1 cellular context compared by ENCODE assay signal in genomic region chr6:160106010-160106409, GRCh38.
TF ChIP-seq lines count a peak whose summit lies in the region.

No MANE protein-coding gene starts in this region.

TF ChIP-seq in K562, 482 proteins besides CTCF, POLR2A, EP300 and RAD21 (continued from another document):
- TF ChIP-seq RERE (CRISPR knock-in tag; IDR thresholded peaks at IDR 0.05; ENCODE audit: borderline replicate concordance) (no peak), HNRNPH1 (optimal IDR thresholded peaks at IDR 0.05; ENCODE audit: low read depth, low read length) (no peak), SOX6 (IDR thresholded peaks at IDR 0.05) (no peak), SMAD3 (CRISPR knock-in tag; conservative IDR thresholded peaks at IDR 0.05) (no peak), SRF (CRISPR knock-in tag; IDR thresholded peaks at IDR 0.05) (no peak), SREBF1 (IDR thresholded peaks at IDR 0.05; ENCODE audit: borderline replicate concordance, low read depth, low read length) (no peak), XRCC4 (IDR thresholded peaks at IDR 0.05; ENCODE audit: extremely low read depth, insufficient read depth, insufficient read length) (no peak), MAZ (CRISPR knock-in tag; conservative IDR thresholded peaks at IDR 0.05 in 1 of 2, IDR thresholded peaks at IDR 0.05 in 1 of 2) (no peak), ZNF140 (CRISPR knock-in tag; IDR thresholded peaks at IDR 0.05) (no peak), TAL1 (IDR thresholded peaks at IDR 0.05) (no peak), TSC22D4 (tag; IDR thresholded peaks at IDR 0.05) (no peak), BHLHE40 (IDR thresholded peaks at IDR 0.05; ENCODE audit: low read length) (no peak), TEAD1 (CRISPR knock-in tag; IDR thresholded peaks at IDR 0.05) (no peak), CHD1 (IDR thresholded peaks at IDR 0.05; ENCODE audit: low read length) (no peak), ZC3H8 (IDR thresholded peaks at IDR 0.05) (no peak), FOXP1 (CRISPR knock-in tag; IDR thresholded peaks at IDR 0.05) (no peak), CCNT2 (IDR thresholded peaks at IDR 0.05; ENCODE audit: borderline replicate concordance, extremely low read depth, insufficient read length, low read depth, low read length) (no peak)
TF ChIP-seq in K562: peak in this region for 0.
